In the genomic region with DNA sequence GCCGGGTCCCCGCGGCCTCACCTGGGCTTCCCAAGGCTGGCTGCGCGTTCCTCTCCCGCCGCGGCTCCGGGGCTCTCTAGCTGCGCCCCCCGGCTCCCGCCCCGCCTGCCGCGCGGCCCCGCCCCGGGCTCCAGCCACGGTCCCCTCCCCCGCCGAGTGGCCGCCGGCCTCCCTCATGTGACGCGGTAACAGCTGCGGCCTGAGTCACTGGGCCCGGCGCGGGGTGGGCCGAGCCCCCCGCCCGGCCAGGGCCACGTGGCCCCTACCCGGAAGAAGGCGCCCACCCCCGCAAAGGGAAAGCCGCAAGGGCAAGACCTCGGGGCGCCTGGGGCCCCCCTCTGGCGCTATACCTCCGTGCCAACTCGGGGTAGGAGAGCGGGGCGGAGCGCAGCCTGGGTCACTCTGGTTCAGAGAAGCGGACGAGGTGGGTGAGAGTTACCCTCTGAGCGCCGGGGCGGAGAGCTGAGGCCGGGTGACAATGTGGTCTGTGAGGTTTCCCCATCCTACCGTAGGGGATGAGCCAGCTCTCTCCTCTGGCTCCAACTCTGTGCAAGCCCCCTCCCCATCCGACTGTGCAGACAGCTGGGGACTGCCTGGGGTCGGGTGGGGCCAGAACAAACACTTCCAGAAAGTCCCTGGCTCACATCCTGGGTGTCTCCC, we compare ENCODE assay signal across 8 cellular contexts. TPM values are rescaled to one million over a fixed set of nuclear protein-coding genes. Genes with fewer than 3 reads are reported as not detected.
DNase-seq lines count a peak whose midpoint lies in the region; ATAC-seq, FAIRE-seq and TF ChIP-seq lines count a peak whose summit lies in the region.

Gene CD63 (minus strand): TSS at position 78 of the 660 bp plus-strand sequence. CDS start 668 bp downstream, outside the sequence.

- no peaks in the 10 kb centered on the region for H3F3A ChIP-seq in neural cell (ENCODE audit: insufficient read depth, low read length, poor library complexity, severe bottlenecking)

- H4K20me1 ChIP-seq in neural cell (ENCODE audit: insufficient read depth) = no peaks in the 10 kb centered on the region

- peaks cover 24% of the 10 kb centered on the region for H3K79me2 ChIP-seq in neural cell (replicated peaks; ENCODE audit: insufficient read depth, low read length)

- no peaks in the 10 kb centered on the region for H3K9me3 ChIP-seq in neural cell (ENCODE audit: low read length)
- no peaks in the 10 kb centered on the region for H3K9me3 ChIP-seq in subcutaneous abdominal adipose tissue (ENCODE audit: control insufficient read depth in 5 of 5, low read length in 5 of 5)

- peak; percentile 86 for DNase-seq in D721Med (ENCODE audit: insufficient read length, low spot score)
- DNase-seq in HL-60 (ENCODE audit: low read depth in 1 of 2, low spot score in 1 of 2) = peak; percentile 65 to 85
- DNase-seq in RPMI8226 = peak; percentile 76
- DNase-seq in activated gamma-delta T cell treated with Interleukin-2 at 50 U/mL for 16 hours = peak; percentile 56
- DNase-seq in fibroblast of villous mesenchyme (ENCODE audit: low read depth) = peak; percentile 91

- no peaks in the 10 kb centered on the region for H3K9me2 ChIP-seq in neural cell (ENCODE audit: insufficient read depth, low read length)

- peak within 1 kb of the TSS; percentile 57 for H3K4me3 ChIP-seq in HL-60 (replicated peaks; ENCODE audit: insufficient read depth, low read length)
- H3K4me3 ChIP-seq in fibroblast of villous mesenchyme (ENCODE audit: low read depth, low read length) = peak within 1 kb of the TSS; percentile 88
- H3K4me3 ChIP-seq in neural cell (ENCODE audit: low read length) = peak within 1 kb of the TSS; percentile 91
- peak within 1 kb of the TSS; percentile 93 to 98 (median 93) for H3K4me3 ChIP-seq in subcutaneous abdominal adipose tissue (ENCODE audit: low read depth in 1 of 5, low read length in 5 of 5)

- H3K36me3 ChIP-seq in neural cell (ENCODE audit: insufficient read depth, low read length) (peaks cover 3% of the 10 kb centered on the region), subcutaneous abdominal adipose tissue (ENCODE audit: control insufficient read depth in 5 of 5, insufficient read depth in 5 of 5, low read length in 5 of 5) (peaks cover 0 to 32% (median 32%) of the 10 kb centered on the region in 5 donors)

- H3K4me1 ChIP-seq in subcutaneous abdominal adipose tissue (ENCODE audit: control insufficient read depth in 5 of 5, insufficient read depth in 5 of 5, low read length in 5 of 5) = peaks cover 13 to 59% (median 50%) of the 10 kb centered on the region in 5 donors

- no peak for TF ChIP-seq CTCF in D721Med (IDR thresholded peaks at IDR 0.05; ENCODE audit: insufficient read depth, missing control alignments)
- TF ChIP-seq CTCF in HL-60 (IDR thresholded peaks at IDR 0.05; ENCODE audit: insufficient read depth, low read length) = no peak
- no peak for TF ChIP-seq CTCF in fibroblast of villous mesenchyme (IDR thresholded peaks at IDR 0.05; ENCODE audit: insufficient read depth, low read depth, low read length)
- TF ChIP-seq CTCF in neural cell (IDR thresholded peaks at IDR 0.05; ENCODE audit: poor library complexity, severe bottlenecking) = no peak

- TF ChIP-seq RAD21 in neural cell (conservative IDR thresholded peaks at IDR 0.05) = no peak

- no peak for FAIRE-seq in D721Med (lab: Jason Lieb, UNC)

- peak within 1 kb of the TSS; percentile 97 for H3K9ac ChIP-seq in neural cell (ENCODE audit: low read length)
- H3K9ac ChIP-seq in subcutaneous abdominal adipose tissue (ENCODE audit: low read length in 5 of 5) = peak within 1 kb of the TSS; percentile 94 to 98 (median 97)

- TF ChIP-seq EP300 in neural cell (conservative IDR thresholded peaks at IDR 0.05; ENCODE audit: poor library complexity, severe bottlenecking) = no peak

- peak within 1 kb of the TSS; percentile 90 for H3K4me2 ChIP-seq in neural cell (ENCODE audit: low read length)

- H2AFZ ChIP-seq in neural cell (ENCODE audit: low read depth, low read length) = peak within 1 kb of the TSS; percentile 79

- H3K27ac ChIP-seq in HL-60 (replicated peaks) (peak within 1 kb of the TSS; percentile 86), neural cell (ENCODE audit: low read length) (peak within 1 kb of the TSS; percentile 100), subcutaneous abdominal adipose tissue (ENCODE audit: low read depth, low read length) (peak within 1 kb of the TSS; percentile 100)

- ATAC-seq in GM19467 (IDR thresholded peaks at IDR 0.05; ENCODE audit: unreplicated experiment) = peak; percentile 59

- H3K27me3 ChIP-seq in HL-60 (ENCODE audit: insufficient read depth, poor library complexity, severe bottlenecking) (no peaks in the 10 kb centered on the region), neural cell (ENCODE audit: insufficient read depth, low read depth, low read length) (no peaks in the 10 kb centered on the region), subcutaneous abdominal adipose tissue (ENCODE audit: control insufficient read depth in 5 of 5, insufficient read depth in 4 of 5, low read length in 5 of 5) (no peaks in the 10 kb centered on the region)

TF ChIP-seq in neural cell, 6 proteins besides CTCF, POLR2A, EP300 and RAD21:
- TF ChIP-seq REST (IDR thresholded peaks at IDR 0.05; ENCODE audit: borderline replicate concordance) = no peak
- no peak for TF ChIP-seq TAF1 (IDR thresholded peaks at IDR 0.05; ENCODE audit: low read depth)
- TF ChIP-seq POLR2AphosphoS5 (IDR thresholded peaks at IDR 0.05) = no peak
- TF ChIP-seq EZH2 (IDR thresholded peaks at IDR 0.05; ENCODE audit: borderline replicate concordance, insufficient read depth, low read length, poor library complexity, severe bottlenecking) = no peak
- TF ChIP-seq SMC3 (conservative IDR thresholded peaks at IDR 0.05; ENCODE audit: poor library complexity) = no peak
- peak; percentile 58 for TF ChIP-seq MXI1 (conservative IDR thresholded peaks at IDR 0.05; ENCODE audit: poor library complexity, severe bottlenecking)
TF ChIP-seq in neural cell: peak in this region for 1.

RNA-seq across cellular contexts. Expression of gene CD63, which starts in this region (rescaled TPM):
- 2,280 and 2,284 TPM in 2 replicates for total RNA-seq in fibroblast of villous mesenchyme
- 217 and 246 TPM in 2 replicates for polyA plus RNA-seq in neural cell
- polyA minus RNA-seq in neural cell = 108 and 122 TPM in 2 replicates

Comparison
In these comparisons a context has a peak if more than half of its experiments do, and no peak if none do; other contexts are left out.
1. Peak in every context shown above with its lines: DNase-seq, ATAC-seq, H3K4me3 ChIP-seq and H3K27ac ChIP-seq.